In genomic region chr7:100642534-100642907, GRCh38 we compare ENCODE assay signal across 2 cellular contexts.
TF ChIP-seq lines count a peak whose summit lies in the region.

No MANE protein-coding gene starts in this region.

TF ChIP-seq in GM23338, 12 proteins besides CTCF, POLR2A, EP300 and RAD21:
- TF ChIP-seq POLR2AphosphoS5 (IDR thresholded peaks at IDR 0.05; ENCODE audit: low read depth): peak; percentile 39; the same call in 1 of the 2 replicates
- TF ChIP-seq, protein P1, sequence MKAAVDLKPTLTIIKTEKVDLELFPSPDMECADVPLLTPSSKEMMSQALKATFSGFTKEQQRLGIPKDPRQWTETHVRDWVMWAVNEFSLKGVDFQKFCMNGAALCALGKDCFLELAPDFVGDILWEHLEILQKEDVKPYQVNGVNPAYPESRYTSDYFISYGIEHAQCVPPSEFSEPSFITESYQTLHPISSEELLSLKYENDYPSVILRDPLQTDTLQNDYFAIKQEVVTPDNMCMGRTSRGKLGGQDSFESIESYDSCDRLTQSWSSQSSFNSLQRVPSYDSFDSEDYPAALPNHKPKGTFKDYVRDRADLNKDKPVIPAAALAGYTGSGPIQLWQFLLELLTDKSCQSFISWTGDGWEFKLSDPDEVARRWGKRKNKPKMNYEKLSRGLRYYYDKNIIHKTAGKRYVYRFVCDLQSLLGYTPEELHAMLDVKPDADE (IDR thresholded peaks at IDR 0.05): no peak

TF ChIP-seq in HepG2, 621 proteins besides CTCF, POLR2A, EP300 and RAD21 (continues in another document):
- TF ChIP-seq TARDBP (CRISPR knock-in tag; IDR thresholded peaks at IDR 0.05): no peak
- TF ChIP-seq, protein P2, sequence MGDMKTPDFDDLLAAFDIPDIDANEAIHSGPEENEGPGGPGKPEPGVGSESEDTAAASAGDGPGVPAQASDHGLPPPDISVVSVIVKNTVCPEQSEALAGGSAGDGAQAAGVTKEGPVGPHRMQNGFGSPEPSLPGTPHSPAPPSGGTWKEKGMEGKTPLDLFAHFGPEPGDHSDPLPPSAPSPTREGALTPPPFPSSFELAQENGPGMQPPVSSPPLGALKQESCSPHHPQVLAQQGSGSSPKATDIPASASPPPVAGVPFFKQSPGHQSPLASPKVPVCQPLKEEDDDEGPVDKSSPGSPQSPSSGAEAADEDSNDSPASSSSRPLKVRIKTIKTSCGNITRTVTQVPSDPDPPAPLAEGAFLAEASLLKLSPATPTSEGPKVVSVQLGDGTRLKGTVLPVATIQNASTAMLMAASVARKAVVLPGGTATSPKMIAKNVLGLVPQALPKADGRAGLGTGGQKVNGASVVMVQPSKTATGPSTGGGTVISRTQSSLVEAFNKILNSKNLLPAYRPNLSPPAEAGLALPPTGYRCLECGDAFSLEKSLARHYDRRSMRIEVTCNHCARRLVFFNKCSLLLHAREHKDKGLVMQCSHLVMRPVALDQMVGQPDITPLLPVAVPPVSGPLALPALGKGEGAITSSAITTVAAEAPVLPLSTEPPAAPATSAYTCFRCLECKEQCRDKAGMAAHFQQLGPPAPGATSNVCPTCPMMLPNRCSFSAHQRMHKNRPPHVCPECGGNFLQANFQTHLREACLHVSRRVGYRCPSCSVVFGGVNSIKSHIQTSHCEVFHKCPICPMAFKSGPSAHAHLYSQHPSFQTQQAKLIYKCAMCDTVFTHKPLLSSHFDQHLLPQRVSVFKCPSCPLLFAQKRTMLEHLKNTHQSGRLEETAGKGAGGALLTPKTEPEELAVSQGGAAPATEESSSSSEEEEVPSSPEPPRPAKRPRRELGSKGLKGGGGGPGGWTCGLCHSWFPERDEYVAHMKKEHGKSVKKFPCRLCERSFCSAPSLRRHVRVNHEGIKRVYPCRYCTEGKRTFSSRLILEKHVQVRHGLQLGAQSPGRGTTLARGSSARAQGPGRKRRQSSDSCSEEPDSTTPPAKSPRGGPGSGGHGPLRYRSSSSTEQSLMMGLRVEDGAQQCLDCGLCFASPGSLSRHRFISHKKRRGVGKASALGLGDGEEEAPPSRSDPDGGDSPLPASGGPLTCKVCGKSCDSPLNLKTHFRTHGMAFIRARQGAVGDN (CRISPR knock-in tag; IDR thresholded peaks at IDR 0.05): peak; percentile 60; the same call in 1 of the 2 replicates
- TF ChIP-seq, protein P3, sequence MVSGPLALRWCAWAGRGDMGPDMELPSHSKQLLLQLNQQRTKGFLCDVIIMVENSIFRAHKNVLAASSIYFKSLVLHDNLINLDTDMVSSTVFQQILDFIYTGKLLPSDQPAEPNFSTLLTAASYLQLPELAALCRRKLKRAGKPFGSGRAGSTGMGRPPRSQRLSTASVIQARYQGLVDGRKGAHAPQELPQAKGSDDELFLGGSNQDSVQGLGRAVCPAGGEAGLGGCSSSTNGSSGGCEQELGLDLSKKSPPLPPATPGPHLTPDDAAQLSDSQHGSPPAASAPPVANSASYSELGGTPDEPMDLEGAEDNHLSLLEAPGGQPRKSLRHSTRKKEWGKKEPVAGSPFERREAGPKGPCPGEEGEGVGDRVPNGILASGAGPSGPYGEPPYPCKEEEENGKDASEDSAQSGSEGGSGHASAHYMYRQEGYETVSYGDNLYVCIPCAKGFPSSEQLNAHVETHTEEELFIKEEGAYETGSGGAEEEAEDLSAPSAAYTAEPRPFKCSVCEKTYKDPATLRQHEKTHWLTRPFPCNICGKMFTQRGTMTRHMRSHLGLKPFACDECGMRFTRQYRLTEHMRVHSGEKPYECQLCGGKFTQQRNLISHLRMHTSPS (CRISPR knock-in tag; IDR thresholded peaks at IDR 0.05; ENCODE audit: low read depth): 0 out of 2 replicates have a peak, but pooled peaks have one; percentile 6
- peak; percentile 35; the same call in 1 of the 2 replicates for TF ChIP-seq ARID4A (CRISPR knock-in tag; IDR thresholded peaks at IDR 0.05; ENCODE audit: borderline replicate concordance)
- TF ChIP-seq SALL1 (CRISPR knock-in tag; IDR thresholded peaks at IDR 0.05): peak; percentile 28; the same call in 1 of the 2 replicates
- no peak for TF ChIP-seq YEATS4 (CRISPR knock-in tag; IDR thresholded peaks at IDR 0.05; ENCODE audit: borderline replicate concordance)
- TF ChIP-seq PHF21A (CRISPR knock-in tag; IDR thresholded peaks at IDR 0.05): no peak
- TF ChIP-seq, protein P4, sequence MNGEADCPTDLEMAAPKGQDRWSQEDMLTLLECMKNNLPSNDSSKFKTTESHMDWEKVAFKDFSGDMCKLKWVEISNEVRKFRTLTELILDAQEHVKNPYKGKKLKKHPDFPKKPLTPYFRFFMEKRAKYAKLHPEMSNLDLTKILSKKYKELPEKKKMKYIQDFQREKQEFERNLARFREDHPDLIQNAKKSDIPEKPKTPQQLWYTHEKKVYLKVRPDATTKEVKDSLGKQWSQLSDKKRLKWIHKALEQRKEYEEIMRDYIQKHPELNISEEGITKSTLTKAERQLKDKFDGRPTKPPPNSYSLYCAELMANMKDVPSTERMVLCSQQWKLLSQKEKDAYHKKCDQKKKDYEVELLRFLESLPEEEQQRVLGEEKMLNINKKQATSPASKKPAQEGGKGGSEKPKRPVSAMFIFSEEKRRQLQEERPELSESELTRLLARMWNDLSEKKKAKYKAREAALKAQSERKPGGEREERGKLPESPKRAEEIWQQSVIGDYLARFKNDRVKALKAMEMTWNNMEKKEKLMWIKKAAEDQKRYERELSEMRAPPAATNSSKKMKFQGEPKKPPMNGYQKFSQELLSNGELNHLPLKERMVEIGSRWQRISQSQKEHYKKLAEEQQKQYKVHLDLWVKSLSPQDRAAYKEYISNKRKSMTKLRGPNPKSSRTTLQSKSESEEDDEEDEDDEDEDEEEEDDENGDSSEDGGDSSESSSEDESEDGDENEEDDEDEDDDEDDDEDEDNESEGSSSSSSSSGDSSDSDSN (CRISPR knock-in tag; IDR thresholded peaks at IDR 0.05): no peak; the same call in 1 of the 2 replicates
- peak; percentile 54; the same call in 1 of the 2 replicates for TF ChIP-seq ZNF414 (CRISPR knock-in tag; IDR thresholded peaks at IDR 0.05)
- no peak for TF ChIP-seq ZBED4 (CRISPR knock-in tag; IDR thresholded peaks at IDR 0.05; ENCODE audit: borderline replicate concordance)
- no peak for TF ChIP-seq ZNF235 (CRISPR knock-in tag; IDR thresholded peaks at IDR 0.05; ENCODE audit: borderline replicate concordance)
- TF ChIP-seq ZNF296 (CRISPR knock-in tag; conservative IDR thresholded peaks at IDR 0.05): no peak
- TF ChIP-seq, protein P5, sequence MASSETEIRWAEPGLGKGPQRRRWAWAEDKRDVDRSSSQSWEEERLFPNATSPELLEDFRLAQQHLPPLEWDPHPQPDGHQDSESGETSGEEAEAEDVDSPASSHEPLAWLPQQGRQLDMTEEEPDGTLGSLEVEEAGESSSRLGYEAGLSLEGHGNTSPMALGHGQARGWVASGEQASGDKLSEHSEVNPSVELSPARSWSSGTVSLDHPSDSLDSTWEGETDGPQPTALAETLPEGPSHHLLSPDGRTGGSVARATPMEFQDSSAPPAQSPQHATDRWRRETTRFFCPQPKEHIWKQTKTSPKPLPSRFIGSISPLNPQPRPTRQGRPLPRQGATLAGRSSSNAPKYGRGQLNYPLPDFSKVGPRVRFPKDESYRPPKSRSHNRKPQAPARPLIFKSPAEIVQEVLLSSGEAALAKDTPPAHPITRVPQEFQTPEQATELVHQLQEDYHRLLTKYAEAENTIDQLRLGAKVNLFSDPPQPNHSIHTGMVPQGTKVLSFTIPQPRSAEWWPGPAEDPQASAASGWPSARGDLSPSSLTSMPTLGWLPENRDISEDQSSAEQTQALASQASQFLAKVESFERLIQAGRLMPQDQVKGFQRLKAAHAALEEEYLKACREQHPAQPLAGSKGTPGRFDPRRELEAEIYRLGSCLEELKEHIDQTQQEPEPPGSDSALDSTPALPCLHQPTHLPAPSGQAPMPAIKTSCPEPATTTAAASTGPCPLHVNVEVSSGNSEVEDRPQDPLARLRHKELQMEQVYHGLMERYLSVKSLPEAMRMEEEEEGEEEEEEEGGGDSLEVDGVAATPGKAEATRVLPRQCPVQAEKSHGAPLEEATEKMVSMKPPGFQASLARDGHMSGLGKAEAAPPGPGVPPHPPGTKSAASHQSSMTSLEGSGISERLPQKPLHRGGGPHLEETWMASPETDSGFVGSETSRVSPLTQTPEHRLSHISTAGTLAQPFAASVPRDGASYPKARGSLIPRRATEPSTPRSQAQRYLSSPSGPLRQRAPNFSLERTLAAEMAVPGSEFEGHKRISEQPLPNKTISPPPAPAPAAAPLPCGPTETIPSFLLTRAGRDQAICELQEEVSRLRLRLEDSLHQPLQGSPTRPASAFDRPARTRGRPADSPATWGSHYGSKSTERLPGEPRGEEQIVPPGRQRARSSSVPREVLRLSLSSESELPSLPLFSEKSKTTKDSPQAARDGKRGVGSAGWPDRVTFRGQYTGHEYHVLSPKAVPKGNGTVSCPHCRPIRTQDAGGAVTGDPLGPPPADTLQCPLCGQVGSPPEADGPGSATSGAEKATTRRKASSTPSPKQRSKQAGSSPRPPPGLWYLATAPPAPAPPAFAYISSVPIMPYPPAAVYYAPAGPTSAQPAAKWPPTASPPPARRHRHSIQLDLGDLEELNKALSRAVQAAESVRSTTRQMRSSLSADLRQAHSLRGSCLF (CRISPR knock-in tag; IDR thresholded peaks at IDR 0.05; ENCODE audit: borderline replicate concordance): no peak
- no peak for TF ChIP-seq KLF13 (CRISPR knock-in tag; IDR thresholded peaks at IDR 0.05)
- TF ChIP-seq ZFX (CRISPR knock-in tag; IDR thresholded peaks at IDR 0.05; ENCODE audit: low read depth): peak; percentile 71; the same call in 1 of the 2 replicates
- TF ChIP-seq ZBTB7A (CRISPR knock-in tag; IDR thresholded peaks at IDR 0.05): 0 out of 2 replicates have a peak, but pooled peaks have one; percentile 38
- TF ChIP-seq ZNF441 (CRISPR knock-in tag; IDR thresholded peaks at IDR 0.05; ENCODE audit: borderline replicate concordance): 0 out of 2 replicates have a peak, but pooled peaks have one; percentile 22
- peak; percentile 63 for TF ChIP-seq RBFOX2 (IDR thresholded peaks at IDR 0.05; ENCODE audit: low read depth, low read length)
- no peak for TF ChIP-seq NPAS2 (CRISPR knock-in tag; IDR thresholded peaks at IDR 0.05; ENCODE audit: borderline replicate concordance)
- no peak for TF ChIP-seq HCFC1 (IDR thresholded peaks at IDR 0.05; ENCODE audit: low read depth, low read length)
- TF ChIP-seq ZFP36 (IDR thresholded peaks at IDR 0.05; ENCODE audit: borderline replicate concordance, low read depth, low read length, partially characterized antibody): no peak
- no peak for TF ChIP-seq ZKSCAN5 (CRISPR knock-in tag; IDR thresholded peaks at IDR 0.05)
